ENCODE assay signal across 9 cellular contexts in the genomic region with DNA sequence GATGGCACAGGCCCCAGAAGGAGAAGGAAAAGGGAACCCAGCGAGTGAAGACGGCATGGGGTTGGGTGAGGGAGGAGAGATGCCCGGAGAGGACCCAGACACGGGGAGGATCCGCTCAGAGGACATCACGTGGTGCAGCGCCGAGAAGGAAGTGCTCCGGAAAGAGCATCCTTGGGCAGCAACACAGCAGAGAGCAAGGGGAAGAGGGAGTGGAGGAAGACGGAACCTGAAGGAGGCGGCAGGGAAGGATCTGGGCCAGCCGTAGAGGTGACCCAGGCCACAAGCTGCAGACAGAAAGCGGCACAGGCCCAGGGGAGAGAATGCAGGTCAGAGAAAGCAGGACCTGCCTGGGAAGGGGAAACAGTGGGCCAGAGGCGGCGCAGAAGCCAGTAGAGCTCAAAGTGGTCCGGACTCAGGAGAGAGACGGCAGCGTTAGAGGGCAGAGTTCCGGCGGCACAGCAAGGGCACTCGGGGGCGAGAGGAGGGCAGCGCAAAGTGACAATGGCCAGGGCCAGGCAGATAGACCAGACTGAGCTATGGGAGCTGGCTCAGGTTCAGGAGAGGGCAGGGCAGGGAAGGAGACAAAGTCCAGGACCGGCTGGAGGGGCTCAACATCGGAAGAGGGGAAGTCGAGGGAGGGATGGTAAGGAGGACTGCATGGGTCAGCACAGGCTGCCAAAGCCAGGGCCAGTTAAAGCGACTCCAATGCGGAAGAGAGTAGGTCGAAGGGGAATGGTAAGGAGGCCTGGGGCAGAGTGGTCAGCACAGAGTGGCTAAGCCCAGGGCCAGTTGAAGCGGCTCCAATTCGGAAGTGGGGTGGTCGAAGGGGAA. TPM values are rescaled to one million over a fixed set of nuclear protein-coding genes. Genes with fewer than 3 reads are reported as not detected.
DNase-seq lines count a peak whose midpoint lies in the region; ATAC-seq and TF ChIP-seq lines count a peak whose summit lies in the region.
"Had no signal": no experiment of that assay in that cellular context is flagged by ENCODE, and none has a peak within 500 bp of the region (broad histone marks: within the 10 kb centered on the region; RNA-seq: fewer than 3 reads in every experiment).

No MANE protein-coding gene starts in this region.

- H3K9me3 ChIP-seq in esophagus (ENCODE audit: control insufficient read depth in 2 of 2, insufficient read depth in 1 of 2, low read depth in 1 of 2, low read length in 1 of 2) (no peaks in the 10 kb centered on the region), mucosa of descending colon (no peaks in the 10 kb centered on the region)

- H3K27me3 ChIP-seq in esophagus (ENCODE audit: control insufficient read depth in 1 of 2, insufficient read depth in 2 of 2, low read length in 2 of 2), result no peaks in the 10 kb centered on the region

- H3K4me3 ChIP-seq in esophagus (ENCODE audit: low read depth in 1 of 2, low read length in 2 of 2), result peak overlapping the region; percentile 84 to 97
- H3K4me3 ChIP-seq in mucosa of descending colon, result peak overlapping the region; percentile 70

- H3K4me1 ChIP-seq in esophagus (ENCODE audit: control insufficient read depth in 2 of 2, insufficient read depth in 2 of 2, low read length in 1 of 2) (peaks cover 13 to 24% of the 10 kb centered on the region in 2 donors), mucosa of descending colon (ENCODE audit: low read depth) (peaks cover 18% of the 10 kb centered on the region)

- 0 to 1% methylated on average over 32 of the region's 32 CpGs for whole genome bisulfite sequencing in esophagus, 2 donors

- TF ChIP-seq CTCF in mucosa of descending colon (IDR thresholded peaks at IDR 0.05), result no peak

- peak overlapping the region; percentile 87 to 91 for H3K27ac ChIP-seq in esophagus (ENCODE audit: low read depth in 2 of 2, low read length in 1 of 2)

- peak; percentile 52 for ATAC-seq in mucosa of descending colon
- no peak for ATAC-seq in HG02571 (IDR thresholded peaks at IDR 0.05; ENCODE audit: unreplicated experiment)

- intact Hi-C loops in mucosa of descending colon (cut with DNase I, micrococcal nuclease), result no loop called here

- peak; percentile 54 for DNase-seq in NCI-H82 (lab: John Stamatoyannopoulos, UW)
- DNase-seq in NCI-H82 treated with DMSO at 0.1 percent for 48 hours (lab: John Stamatoyannopoulos, UW; ENCODE audit: unreplicated experiment), result no peak
- DNase-seq in NCI-H69 (lab: John Stamatoyannopoulos, UW), result peak; percentile 56
- peak; percentile 21 for DNase-seq in activated T-cell treated with anti-CD3 and anti-CD28 coated beads for 4 hours
- DNase-seq in mucosa of descending colon, result peak; percentile 62 to 83 (median 65)
- DNase-seq in stimulated activated naive CD4-positive, alpha-beta T cell (lab: John Stamatoyannopoulos, UW), result peak in 5 of 6 experiments; percentile 12 to 71 (median 27)

- H3K36me3 ChIP-seq in esophagus (ENCODE audit: control insufficient read depth in 2 of 2, insufficient read depth in 2 of 2, low read length in 1 of 2) (peaks cover 0 to 8% of the 10 kb centered on the region in 2 donors), mucosa of descending colon (ENCODE audit: low read depth) (no peaks in the 10 kb centered on the region)

RNA-seq across cellular contexts. Expression of a gene that starts 1.0 kb away (rescaled TPM):
- 100 to 1,000 TPM in 1 of 2 donors, 10 to 100 TPM in 1; 77.7 to 100 TPM for polyA plus RNA-seq in esophagus
- 100 to 1,000 TPM in 2 of 3 donors, 10 to 100 TPM in 1; 99.8 to 236 (median 112) TPM for total RNA-seq in mucosa of descending colon

RNA-seq across cellular contexts. Expression of a gene that starts 32.6 kb away (rescaled TPM):
- 10 to 100 TPM in 1 of 2 donors, 1 to 10 TPM in 1; 6.1 to 10.9 TPM for polyA plus RNA-seq in esophagus
- total RNA-seq in mucosa of descending colon, result 1 to 10 TPM in 1 of 3 donors, under 1 TPM in 2; 0.63 to 1.1 (median 0.65) TPM

RNA-seq across cellular contexts. Expression of a gene that starts 40.8 kb away (rescaled TPM):
- 1,000 to 10,000 TPM in 1 of 2 donors, 100 to 1,000 TPM in 1; 578 to 1,427 TPM for polyA plus RNA-seq in esophagus
- total RNA-seq in mucosa of descending colon, result 10 to 100 TPM; 20.7 to 79.6 (median 36.0) TPM

RNA-seq across cellular contexts. Expression of a gene that starts 41.1 kb away (rescaled TPM):
- polyA plus RNA-seq in esophagus, result 1 to 10 TPM; 1.0 to 2.6 TPM
- 1 to 10 TPM in 1 of 3 donors, not detected in 2; 2.2 TPM for total RNA-seq in mucosa of descending colon
- total RNA-seq: subcutaneous adipose tissue had no signal

RNA-seq across cellular contexts. Expression of a gene that starts 50.0 kb away (rescaled TPM):
- 1 to 10 TPM in 1 of 2 donors, under 1 TPM in 1; 0.44 to 1.1 TPM for polyA plus RNA-seq in esophagus
- total RNA-seq in mucosa of descending colon, result 1 to 10 TPM in 1 of 3 donors, under 1 TPM in 2; 0.54 to 1.0 (median 0.69) TPM
